In genomic region chr5:91556-92263, GRCh38 we compare ENCODE assay signal across 1 cellular context.
TF ChIP-seq lines count a peak whose summit lies in the region.

TSS of gene PLEKHG4B (plus strand) at chr5:92168. CDS start at chr5:92232, 64 bp downstream.

TF ChIP-seq in HEK293, 187 proteins besides CTCF, POLR2A, EP300 and RAD21 (continued from another document and continues in another):
- no peak for TF ChIP-seq SALL2 (tag by site-specific recombination; IDR thresholded peaks at IDR 0.05; ENCODE audit: borderline replicate concordance)
- TF ChIP-seq ZNF423 (tag by site-specific recombination; IDR thresholded peaks at IDR 0.05), result 0 out of 2 replicates have a peak, but pooled peaks have one; percentile 8
- no peak for TF ChIP-seq ZSCAN16 (tag by site-specific recombination; IDR thresholded peaks at IDR 0.05)
- no peak for TF ChIP-seq ZBTB21 (tag by site-specific recombination; IDR thresholded peaks at IDR 0.05)
- TF ChIP-seq ZNF670 (tag by site-specific recombination; IDR thresholded peaks at IDR 0.05; ENCODE audit: low read depth), result no peak
- TF ChIP-seq REPIN1 (tag by site-specific recombination; IDR thresholded peaks at IDR 0.05; ENCODE audit: low read depth), result no peak
- TF ChIP-seq ZNF792 (tag by site-specific recombination; IDR thresholded peaks at IDR 0.05), result no peak
- TF ChIP-seq TCF7L2 (IDR thresholded peaks at IDR 0.05; ENCODE audit: borderline replicate concordance, low read depth, low read length), result no peak
- TF ChIP-seq ZFP69B (tag by site-specific recombination; IDR thresholded peaks at IDR 0.05), result no peak
- TF ChIP-seq, protein P1, sequence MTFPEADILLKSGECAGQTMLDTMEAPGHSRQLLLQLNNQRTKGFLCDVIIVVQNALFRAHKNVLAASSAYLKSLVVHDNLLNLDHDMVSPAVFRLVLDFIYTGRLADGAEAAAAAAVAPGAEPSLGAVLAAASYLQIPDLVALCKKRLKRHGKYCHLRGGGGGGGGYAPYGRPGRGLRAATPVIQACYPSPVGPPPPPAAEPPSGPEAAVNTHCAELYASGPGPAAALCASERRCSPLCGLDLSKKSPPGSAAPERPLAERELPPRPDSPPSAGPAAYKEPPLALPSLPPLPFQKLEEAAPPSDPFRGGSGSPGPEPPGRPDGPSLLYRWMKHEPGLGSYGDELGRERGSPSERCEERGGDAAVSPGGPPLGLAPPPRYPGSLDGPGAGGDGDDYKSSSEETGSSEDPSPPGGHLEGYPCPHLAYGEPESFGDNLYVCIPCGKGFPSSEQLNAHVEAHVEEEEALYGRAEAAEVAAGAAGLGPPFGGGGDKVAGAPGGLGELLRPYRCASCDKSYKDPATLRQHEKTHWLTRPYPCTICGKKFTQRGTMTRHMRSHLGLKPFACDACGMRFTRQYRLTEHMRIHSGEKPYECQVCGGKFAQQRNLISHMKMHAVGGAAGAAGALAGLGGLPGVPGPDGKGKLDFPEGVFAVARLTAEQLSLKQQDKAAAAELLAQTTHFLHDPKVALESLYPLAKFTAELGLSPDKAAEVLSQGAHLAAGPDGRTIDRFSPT (tag by site-specific recombination; IDR thresholded peaks at IDR 0.05), result no peak
- TF ChIP-seq ZNF214 (tag by site-specific recombination; IDR thresholded peaks at IDR 0.05; ENCODE audit: borderline replicate concordance), result no peak
- TF ChIP-seq ZBTB17 (tag by site-specific recombination; IDR thresholded peaks at IDR 0.05), result no peak
- TF ChIP-seq ZNF362 (tag by site-specific recombination; IDR thresholded peaks at IDR 0.05), result no peak
- no peak for TF ChIP-seq ZFP37 (tag by site-specific recombination; IDR thresholded peaks at IDR 0.05)
- TF ChIP-seq, protein P2, sequence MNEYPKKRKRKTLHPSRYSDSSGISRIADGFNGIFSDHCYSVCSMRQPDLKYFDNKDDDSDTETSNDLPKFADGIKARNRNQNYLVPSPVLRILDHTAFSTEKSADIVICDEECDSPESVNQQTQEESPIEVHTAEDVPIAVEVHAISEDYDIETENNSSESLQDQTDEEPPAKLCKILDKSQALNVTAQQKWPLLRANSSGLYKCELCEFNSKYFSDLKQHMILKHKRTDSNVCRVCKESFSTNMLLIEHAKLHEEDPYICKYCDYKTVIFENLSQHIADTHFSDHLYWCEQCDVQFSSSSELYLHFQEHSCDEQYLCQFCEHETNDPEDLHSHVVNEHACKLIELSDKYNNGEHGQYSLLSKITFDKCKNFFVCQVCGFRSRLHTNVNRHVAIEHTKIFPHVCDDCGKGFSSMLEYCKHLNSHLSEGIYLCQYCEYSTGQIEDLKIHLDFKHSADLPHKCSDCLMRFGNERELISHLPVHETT (tag by site-specific recombination; IDR thresholded peaks at IDR 0.05), result no peak
- no peak for TF ChIP-seq ZNF266 (tag by site-specific recombination; IDR thresholded peaks at IDR 0.05; ENCODE audit: low read depth)
- peak; percentile 89 for TF ChIP-seq KLF10 (tag by site-specific recombination; IDR thresholded peaks at IDR 0.05)
- no peak for TF ChIP-seq ZNF133 (tag by site-specific recombination; IDR thresholded peaks at IDR 0.05)
- TF ChIP-seq ZNF501 (tag by site-specific recombination; IDR thresholded peaks at IDR 0.05), result peak; percentile 44; the same call in 1 of the 2 replicates
- no peak for TF ChIP-seq ZNF274 (IDR thresholded peaks at IDR 0.05; ENCODE audit: low read length)
- no peak for TF ChIP-seq ZNF274 (tag by site-specific recombination; IDR thresholded peaks at IDR 0.05; ENCODE audit: borderline replicate concordance)
- TF ChIP-seq BCL11B (tag by site-specific recombination; IDR thresholded peaks at IDR 0.05; ENCODE audit: low read depth), result 0 out of 2 replicates have a peak, but pooled peaks have one; percentile 34
- no peak for TF ChIP-seq ZNF341 (tag by site-specific recombination; IDR thresholded peaks at IDR 0.05; ENCODE audit: low read depth)
- TF ChIP-seq ZNF184 (tag by site-specific recombination; IDR thresholded peaks at IDR 0.05), result no peak
- TF ChIP-seq ZNF366 (tag by site-specific recombination; conservative IDR thresholded peaks at IDR 0.05), result no peak
- TF ChIP-seq ZNF140 (tag by site-specific recombination; IDR thresholded peaks at IDR 0.05), result no peak
- TF ChIP-seq SP7 (tag by site-specific recombination; IDR thresholded peaks at IDR 0.05), result peak; percentile 39; the same call in 1 of the 2 replicates
- no peak for TF ChIP-seq ZNF544 (tag by site-specific recombination; IDR thresholded peaks at IDR 0.05)
- no peak for TF ChIP-seq ZBTB6 (tag by site-specific recombination; IDR thresholded peaks at IDR 0.05)
- TF ChIP-seq, protein P3, sequence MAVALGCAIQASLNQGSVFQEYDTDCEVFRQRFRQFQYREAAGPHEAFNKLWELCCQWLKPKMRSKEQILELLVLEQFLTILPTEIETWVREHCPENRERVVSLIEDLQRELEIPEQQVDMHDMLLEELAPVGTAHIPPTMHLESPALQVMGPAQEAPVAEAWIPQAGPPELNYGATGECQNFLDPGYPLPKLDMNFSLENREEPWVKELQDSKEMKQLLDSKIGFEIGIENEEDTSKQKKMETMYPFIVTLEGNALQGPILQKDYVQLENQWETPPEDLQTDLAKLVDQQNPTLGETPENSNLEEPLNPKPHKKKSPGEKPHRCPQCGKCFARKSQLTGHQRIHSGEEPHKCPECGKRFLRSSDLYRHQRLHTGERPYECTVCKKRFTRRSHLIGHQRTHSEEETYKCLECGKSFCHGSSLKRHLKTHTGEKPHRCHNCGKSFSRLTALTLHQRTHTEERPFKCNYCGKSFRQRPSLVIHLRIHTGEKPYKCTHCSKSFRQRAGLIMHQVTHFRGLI (tag by site-specific recombination; IDR thresholded peaks at IDR 0.05), result 0 out of 2 replicates have a peak, but pooled peaks have one; percentile 20
- no peak for TF ChIP-seq HOXC10 (CRISPR knock-in tag; IDR thresholded peaks at IDR 0.05)
- TF ChIP-seq ZNF580 (tag by site-specific recombination; IDR thresholded peaks at IDR 0.05), result no peak
- no peak for TF ChIP-seq ZNF664 (tag by site-specific recombination; IDR thresholded peaks at IDR 0.05)
- TF ChIP-seq, protein P4, sequence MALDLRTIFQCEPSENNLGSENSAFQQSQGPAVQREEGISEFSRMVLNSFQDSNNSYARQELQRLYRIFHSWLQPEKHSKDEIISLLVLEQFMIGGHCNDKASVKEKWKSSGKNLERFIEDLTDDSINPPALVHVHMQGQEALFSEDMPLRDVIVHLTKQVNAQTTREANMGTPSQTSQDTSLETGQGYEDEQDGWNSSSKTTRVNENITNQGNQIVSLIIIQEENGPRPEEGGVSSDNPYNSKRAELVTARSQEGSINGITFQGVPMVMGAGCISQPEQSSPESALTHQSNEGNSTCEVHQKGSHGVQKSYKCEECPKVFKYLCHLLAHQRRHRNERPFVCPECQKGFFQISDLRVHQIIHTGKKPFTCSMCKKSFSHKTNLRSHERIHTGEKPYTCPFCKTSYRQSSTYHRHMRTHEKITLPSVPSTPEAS (tag by site-specific recombination; IDR thresholded peaks at IDR 0.05), result no peak
- no peak for TF ChIP-seq ZNF768 (tag by site-specific recombination; IDR thresholded peaks at IDR 0.05)
- TF ChIP-seq ZNF777 (tag by site-specific recombination; IDR thresholded peaks at IDR 0.05; ENCODE audit: borderline replicate concordance), result no peak
- TF ChIP-seq ZBTB26 (tag by site-specific recombination; optimal IDR thresholded peaks at IDR 0.05), result peak; percentile 70
- no peak for TF ChIP-seq ZNF701 (tag by site-specific recombination; IDR thresholded peaks at IDR 0.05)
- no peak for TF ChIP-seq ZNF621 (tag by site-specific recombination; IDR thresholded peaks at IDR 0.05)
- TF ChIP-seq ZNF174 (tag by site-specific recombination; IDR thresholded peaks at IDR 0.05), result no peak
- TF ChIP-seq, protein P5, sequence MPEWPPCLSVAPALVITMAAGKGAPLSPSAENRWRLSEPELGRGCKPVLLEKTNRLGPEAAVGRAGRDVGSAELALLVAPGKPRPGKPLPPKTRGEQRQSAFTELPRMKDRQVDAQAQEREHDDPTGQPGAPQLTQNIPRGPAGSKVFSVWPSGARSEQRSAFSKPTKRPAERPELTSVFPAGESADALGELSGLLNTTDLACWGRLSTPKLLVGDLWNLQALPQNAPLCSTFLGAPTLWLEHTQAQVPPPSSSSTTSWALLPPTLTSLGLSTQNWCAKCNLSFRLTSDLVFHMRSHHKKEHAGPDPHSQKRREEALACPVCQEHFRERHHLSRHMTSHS (tag by site-specific recombination; IDR thresholded peaks at IDR 0.05), result no peak
- TF ChIP-seq, protein P6, sequence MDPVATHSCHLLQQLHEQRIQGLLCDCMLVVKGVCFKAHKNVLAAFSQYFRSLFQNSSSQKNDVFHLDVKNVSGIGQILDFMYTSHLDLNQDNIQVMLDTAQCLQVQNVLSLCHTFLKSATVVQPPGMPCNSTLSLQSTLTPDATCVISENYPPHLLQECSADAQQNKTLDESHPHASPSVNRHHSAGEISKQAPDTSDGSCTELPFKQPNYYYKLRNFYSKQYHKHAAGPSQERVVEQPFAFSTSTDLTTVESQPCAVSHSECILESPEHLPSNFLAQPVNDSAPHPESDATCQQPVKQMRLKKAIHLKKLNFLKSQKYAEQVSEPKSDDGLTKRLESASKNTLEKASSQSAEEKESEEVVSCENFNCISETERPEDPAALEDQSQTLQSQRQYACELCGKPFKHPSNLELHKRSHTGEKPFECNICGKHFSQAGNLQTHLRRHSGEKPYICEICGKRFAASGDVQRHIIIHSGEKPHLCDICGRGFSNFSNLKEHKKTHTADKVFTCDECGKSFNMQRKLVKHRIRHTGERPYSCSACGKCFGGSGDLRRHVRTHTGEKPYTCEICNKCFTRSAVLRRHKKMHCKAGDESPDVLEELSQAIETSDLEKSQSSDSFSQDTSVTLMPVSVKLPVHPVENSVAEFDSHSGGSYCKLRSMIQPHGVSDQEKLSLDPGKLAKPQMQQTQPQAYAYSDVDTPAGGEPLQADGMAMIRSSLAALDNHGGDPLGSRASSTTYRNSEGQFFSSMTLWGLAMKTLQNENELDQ (tag by site-specific recombination; IDR thresholded peaks at IDR 0.05; ENCODE audit: low read depth), result no peak
- TF ChIP-seq ZNF704 (tag by site-specific recombination; IDR thresholded peaks at IDR 0.05), result no peak
- TF ChIP-seq WT1 (tag by site-specific recombination; IDR thresholded peaks at IDR 0.05), result no peak
- no peak for TF ChIP-seq ZNF37A (tag by site-specific recombination; IDR thresholded peaks at IDR 0.05)
- no peak for TF ChIP-seq ZNF354C (tag by site-specific recombination; IDR thresholded peaks at IDR 0.05; ENCODE audit: borderline replicate concordance, low read depth)
- no peak for TF ChIP-seq ZNF596 (tag by site-specific recombination; IDR thresholded peaks at IDR 0.05)
- no peak for TF ChIP-seq ZNF394 (tag by site-specific recombination; IDR thresholded peaks at IDR 0.05; ENCODE audit: borderline replicate concordance)
- no peak for TF ChIP-seq ZNF223 (tag by site-specific recombination; IDR thresholded peaks at IDR 0.05)
- TF ChIP-seq ZNF555 (tag by site-specific recombination; conservative IDR thresholded peaks at IDR 0.05), result no peak
- TF ChIP-seq ZNF2 (tag by site-specific recombination; IDR thresholded peaks at IDR 0.05), result 0 out of 2 replicates have a peak, but pooled peaks have one; percentile 31
- TF ChIP-seq, protein P7, sequence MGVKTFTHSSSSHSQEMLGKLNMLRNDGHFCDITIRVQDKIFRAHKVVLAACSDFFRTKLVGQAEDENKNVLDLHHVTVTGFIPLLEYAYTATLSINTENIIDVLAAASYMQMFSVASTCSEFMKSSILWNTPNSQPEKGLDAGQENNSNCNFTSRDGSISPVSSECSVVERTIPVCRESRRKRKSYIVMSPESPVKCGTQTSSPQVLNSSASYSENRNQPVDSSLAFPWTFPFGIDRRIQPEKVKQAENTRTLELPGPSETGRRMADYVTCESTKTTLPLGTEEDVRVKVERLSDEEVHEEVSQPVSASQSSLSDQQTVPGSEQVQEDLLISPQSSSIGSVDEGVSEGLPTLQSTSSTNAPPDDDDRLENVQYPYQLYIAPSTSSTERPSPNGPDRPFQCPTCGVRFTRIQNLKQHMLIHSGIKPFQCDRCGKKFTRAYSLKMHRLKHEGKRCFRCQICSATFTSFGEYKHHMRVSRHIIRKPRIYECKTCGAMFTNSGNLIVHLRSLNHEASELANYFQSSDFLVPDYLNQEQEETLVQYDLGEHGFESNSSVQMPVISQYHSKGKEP (tag by site-specific recombination; IDR thresholded peaks at IDR 0.05), result no peak
